In the genomic region with DNA sequence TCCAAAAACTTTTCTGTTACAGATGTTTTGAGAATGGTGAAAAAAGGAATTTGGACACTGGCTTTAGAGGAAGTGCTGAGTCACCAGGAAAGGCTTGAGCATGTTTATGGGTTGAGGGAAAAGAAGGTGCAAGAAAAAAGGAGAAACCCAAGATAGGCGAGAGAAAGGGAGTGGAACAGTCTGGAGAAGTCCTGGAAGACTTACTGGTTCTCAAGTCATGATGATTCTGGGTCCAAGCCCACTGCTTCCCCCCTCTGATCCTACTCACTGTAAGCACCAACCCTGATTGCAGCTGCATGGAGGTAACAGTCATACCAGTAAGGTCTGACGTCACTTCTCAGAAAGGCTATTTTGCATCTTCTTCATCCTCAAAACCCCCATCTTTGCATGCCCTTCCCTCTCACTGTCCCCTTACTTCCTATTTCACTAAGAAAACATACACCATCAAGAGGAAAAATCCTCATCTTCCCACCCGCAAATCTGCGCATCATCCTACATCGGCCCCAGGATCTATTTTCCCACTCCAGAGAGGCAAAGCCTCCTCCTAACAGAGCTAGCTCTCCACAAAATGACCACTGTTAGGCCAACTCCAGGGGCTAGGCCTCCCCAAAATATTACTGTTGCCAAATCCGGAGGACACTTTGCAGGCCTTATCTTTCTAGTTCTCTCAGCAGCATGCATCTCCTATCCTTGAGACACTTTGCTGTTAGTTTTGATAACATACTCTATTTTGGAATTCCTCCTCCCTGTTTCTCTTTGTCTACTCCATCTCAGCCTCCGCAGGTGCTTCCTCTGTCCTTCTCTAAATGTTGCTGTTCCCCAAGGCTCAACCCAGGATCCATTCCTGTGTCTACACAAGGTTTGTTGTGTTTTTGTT, we compare ENCODE assay signal across 8 cellular contexts. TPM values are rescaled to one million over a fixed set of nuclear protein-coding genes. Genes with fewer than 3 reads are reported as not detected.
DNase-seq lines count a peak whose midpoint lies in the region; ATAC-seq and FAIRE-seq lines count a peak whose summit lies in the region.

No MANE protein-coding gene starts in this region.

- H3K36me3 ChIP-seq in small intestine (ENCODE audit: control insufficient read depth in 2 of 2, insufficient read depth in 2 of 2, low read length in 2 of 2) = no peaks in the 10 kb centered on the region

- no peak overlapping the region for H3K27ac ChIP-seq in small intestine (ENCODE audit: low read depth in 1 of 2, low read length in 1 of 2)

- peaks cover 36% of the 10 kb centered on the region for H3K4me1 Mint-ChIP-seq in activated naive CD8-positive, alpha-beta T cell (ENCODE audit: low read depth)
- peaks cover 29% of the 10 kb centered on the region for H3K4me1 Mint-ChIP-seq in activated naive CD8-positive, alpha-beta T cell treated with anti-CD3 and anti-CD28 coated beads for 36 hours
- H3K4me1 Mint-ChIP-seq in T-helper 2 cell treated with Interferon-gamma antibody and Interleukin-4, amounts not matched to agents 5 μg/mL and 100 μg/mL, for 36 hours (ENCODE audit: low read depth) = peaks cover 48% of the 10 kb centered on the region
- peaks cover 57% of the 10 kb centered on the region for H3K4me1 Mint-ChIP-seq in stimulated activated naive CD8-positive, alpha-beta T cell treated with anti-CD3 and anti-CD28 coated beads, Interleukin-15, Interleukin-2, amounts not matched to agents 100 ng/mL and 50 ng/mL, for 24 hours (ENCODE audit: low read depth)

- H3K27me3 ChIP-seq in small intestine (ENCODE audit: control insufficient read depth in 2 of 2, insufficient read depth in 2 of 2, low read length in 2 of 2) = no peaks in the 10 kb centered on the region

- no peaks in the 10 kb centered on the region for H3K27me3 Mint-ChIP-seq in activated naive CD8-positive, alpha-beta T cell
- no peaks in the 10 kb centered on the region for H3K27me3 Mint-ChIP-seq in activated naive CD8-positive, alpha-beta T cell treated with anti-CD3 and anti-CD28 coated beads for 36 hours
- H3K27me3 Mint-ChIP-seq in T-helper 2 cell treated with Interferon-gamma antibody and Interleukin-4, amounts not matched to agents 5 μg/mL and 100 μg/mL, for 36 hours (ENCODE audit: low read depth) = no peaks in the 10 kb centered on the region
- peaks cover 5% of the 10 kb centered on the region for H3K27me3 Mint-ChIP-seq in stimulated activated naive CD8-positive, alpha-beta T cell treated with anti-CD3 and anti-CD28 coated beads, Interleukin-15, Interleukin-2, amounts not matched to agents 100 ng/mL and 50 ng/mL, for 24 hours

- FAIRE-seq in small intestine (lab: Jason Lieb, UNC) = no peak

- WGBS in small intestine, 3 donors = 85 to 86% (median 86%) methylated on average over 7 of the region's 7 CpGs

- H3K4me3 ChIP-seq in small intestine (ENCODE audit: low read depth in 1 of 2, low read length in 2 of 2) = no peak overlapping the region

- no peaks in the 10 kb centered on the region for H3K9me3 Mint-ChIP-seq in activated naive CD8-positive, alpha-beta T cell (ENCODE audit: low read depth)
- no peaks in the 10 kb centered on the region for H3K9me3 Mint-ChIP-seq in activated naive CD8-positive, alpha-beta T cell treated with anti-CD3 and anti-CD28 coated beads for 36 hours
- no peaks in the 10 kb centered on the region for H3K9me3 Mint-ChIP-seq in T-helper 2 cell treated with Interferon-gamma antibody and Interleukin-4, amounts not matched to agents 5 μg/mL and 100 μg/mL, for 36 hours
- H3K9me3 Mint-ChIP-seq in stimulated activated naive CD8-positive, alpha-beta T cell treated with anti-CD3 and anti-CD28 coated beads, Interleukin-15, Interleukin-2, amounts not matched to agents 100 ng/mL and 50 ng/mL, for 24 hours = no peaks in the 10 kb centered on the region

- peaks cover 6% of the 10 kb centered on the region for H3K36me3 Mint-ChIP-seq in activated naive CD8-positive, alpha-beta T cell
- peaks cover 21% of the 10 kb centered on the region for H3K36me3 Mint-ChIP-seq in activated naive CD8-positive, alpha-beta T cell treated with anti-CD3 and anti-CD28 coated beads for 36 hours
- peaks cover 24% of the 10 kb centered on the region for H3K36me3 Mint-ChIP-seq in T-helper 2 cell treated with Interferon-gamma antibody and Interleukin-4, amounts not matched to agents 5 μg/mL and 100 μg/mL, for 36 hours (ENCODE audit: low read depth)
- peaks cover 6% of the 10 kb centered on the region for H3K36me3 Mint-ChIP-seq in stimulated activated naive CD8-positive, alpha-beta T cell treated with anti-CD3 and anti-CD28 coated beads, Interleukin-15, Interleukin-2, amounts not matched to agents 100 ng/mL and 50 ng/mL, for 24 hours (ENCODE audit: low read depth)

- no peaks in the 10 kb centered on the region for H3K9me3 ChIP-seq in small intestine (ENCODE audit: control insufficient read depth, low read depth)

- peaks cover 0 to 6% of the 10 kb centered on the region in 2 donors for H3K4me1 ChIP-seq in small intestine (ENCODE audit: control insufficient read depth in 2 of 2, insufficient read depth in 1 of 2, low read depth in 1 of 2, low read length in 1 of 2)

- peak; percentile 42 for ATAC-seq in HG02798 (IDR thresholded peaks at IDR 0.05; ENCODE audit: poor library complexity, unreplicated experiment)

- peak overlapping the region; percentile 41 for H3K27ac Mint-ChIP-seq in activated naive CD8-positive, alpha-beta T cell
- no peak overlapping the region for H3K27ac Mint-ChIP-seq in activated naive CD8-positive, alpha-beta T cell treated with anti-CD3 and anti-CD28 coated beads for 36 hours
- no peak overlapping the region for H3K27ac Mint-ChIP-seq in T-helper 2 cell treated with Interferon-gamma antibody and Interleukin-4, amounts not matched to agents 5 μg/mL and 100 μg/mL, for 36 hours
- H3K27ac Mint-ChIP-seq in stimulated activated naive CD8-positive, alpha-beta T cell treated with anti-CD3 and anti-CD28 coated beads, Interleukin-15, Interleukin-2, amounts not matched to agents 100 ng/mL and 50 ng/mL, for 24 hours = peak overlapping the region; percentile 37

- DNase-seq in activated naive CD8-positive, alpha-beta T cell treated with anti-CD3 and anti-CD28 coated beads for 36 hours = no peak
- peak; percentile 23 for DNase-seq in T-helper 2 cell treated with Interferon-gamma antibody and Interleukin-4, amounts not matched to agents 5 μg/mL and 100 μg/mL, for 36 hours (ENCODE audit: low spot score)
- DNase-seq in Kasumi-1 (lab: John Stamatoyannopoulos, UW) (no peak), NCI-H524 (lab: John Stamatoyannopoulos, UW) (no peak), small intestine (no peak)

- no peak overlapping the region for H3K4me3 Mint-ChIP-seq in activated naive CD8-positive, alpha-beta T cell
- no peak overlapping the region for H3K4me3 Mint-ChIP-seq in activated naive CD8-positive, alpha-beta T cell treated with anti-CD3 and anti-CD28 coated beads for 36 hours
- H3K4me3 Mint-ChIP-seq in T-helper 2 cell treated with Interferon-gamma antibody and Interleukin-4, amounts not matched to agents 5 μg/mL and 100 μg/mL, for 36 hours = peak overlapping the region; percentile 9
- no peak overlapping the region for H3K4me3 Mint-ChIP-seq in stimulated activated naive CD8-positive, alpha-beta T cell treated with anti-CD3 and anti-CD28 coated beads, Interleukin-15, Interleukin-2, amounts not matched to agents 100 ng/mL and 50 ng/mL, for 24 hours

RNA-seq across cellular contexts. Expression of a gene that starts 3.2 kb away (rescaled TPM):
- 100 to 1,000 TPM; 113 to 124 TPM for total RNA-seq in activated naive CD8-positive, alpha-beta T cell treated with anti-CD3 and anti-CD28 coated beads for 36 hours
- 10 to 100 TPM in 2 of 3 donors, 1 to 10 TPM in 1; 8.1 to 17.2 (median 10.5) TPM for polyA plus RNA-seq in small intestine

Comparison
In these comparisons a context has a peak if more than half of its experiments do, and no peak if none do; other contexts are left out.
1. H3K27ac Mint-ChIP-seq: peak in activated naive CD8-positive, alpha-beta T cell (single experiment) and stimulated activated naive CD8-positive, alpha-beta T cell treated with anti-CD3 and anti-CD28 coated beads, Interleukin-15, Interleukin-2, amounts not matched to agents 100 ng/mL and 50 ng/mL, for 24 hours (single experiment); none in activated naive CD8-positive, alpha-beta T cell treated with anti-CD3 and anti-CD28 coated beads for 36 hours (single experiment) and T-helper 2 cell treated with Interferon-gamma antibody and Interleukin-4, amounts not matched to agents 5 μg/mL and 100 μg/mL, for 36 hours (single experiment).